Comparison of ENCODE assay signal across 8 cellular contexts in genomic region chr19:37077929-37078716, GRCh38. TPM values are rescaled to one million over a fixed set of nuclear protein-coding genes. Genes with fewer than 3 reads are reported as not detected.
DNase-seq lines count a peak whose midpoint lies in the region; ATAC-seq and TF ChIP-seq lines count a peak whose summit lies in the region.

ZNF420 (plus strand) TSS chr19:37078433; CDS start chr19:37089119, 10,686 bp downstream.

- H2AFZ ChIP-seq in parathyroid adenoma = peak within 1 kb of the TSS; percentile 97

- H3K36me3 ChIP-seq in adipocyte (ENCODE audit: control insufficient read depth, insufficient read depth, low read length, severe bottlenecking) (peaks cover 5% of the 10 kb centered on the region), parathyroid adenoma (ENCODE audit: control insufficient read depth, insufficient read depth, low read length) (no peaks in the 10 kb centered on the region), tibial nerve (peaks cover 0 to 36% (median 0%) of the 10 kb centered on the region in 3 donors)

- H3K9me3 ChIP-seq in adipocyte (ENCODE audit: control insufficient read depth, low read length) (peaks cover 15% of the 10 kb centered on the region), parathyroid adenoma (ENCODE audit: control insufficient read depth, low read length) (no peaks in the 10 kb centered on the region), tibial nerve (peaks cover 0 to 36% (median 9%) of the 10 kb centered on the region in 4 donors)

- TF ChIP-seq CTCF in GM12865 (IDR thresholded peaks at IDR 0.05; ENCODE audit: insufficient read depth, low read depth, low read length, missing control alignments) (no peak), parathyroid adenoma (IDR thresholded peaks at IDR 0.05) (no peak), tibial nerve (IDR thresholded peaks at IDR 0.05) (no peak)

- DNase-seq in GM12865 (ENCODE audit: low read depth) = peak; percentile 98
- peak; percentile 94 for DNase-seq in NCI-H1436 (lab: John Stamatoyannopoulos, UW)
- DNase-seq in SW480 (ENCODE audit: low spot score) = peak; percentile 96
- DNase-seq in adipocyte (ENCODE audit: low read depth) = peak; percentile 98
- DNase-seq in cardiac septum (ENCODE audit: low spot score) = peak; percentile 95
- peak; percentile 83 to 88 for DNase-seq in tibial nerve (ENCODE audit: low spot score in 2 of 2)

- WGBS in tibial nerve, 2 donors = 0 to 1% methylated on average over 34 to 41 of the region's 61 CpGs

- H3K27me3 ChIP-seq in adipocyte (replicated peaks; ENCODE audit: control insufficient read depth, insufficient read depth, low read length) (no peaks in the 10 kb centered on the region), parathyroid adenoma (ENCODE audit: control insufficient read depth, insufficient read depth, low read length) (no peaks in the 10 kb centered on the region), tibial nerve (no peaks in the 10 kb centered on the region)

- TF ChIP-seq EP300 in tibial nerve (IDR thresholded peaks at IDR 0.05) = peak; percentile 12 to 83

- peak within 1 kb of the TSS; percentile 92 for H3K4me2 ChIP-seq in parathyroid adenoma (ENCODE audit: low read length)

- H3K9ac ChIP-seq in adipocyte (ENCODE audit: low read length) = peak within 1 kb of the TSS; percentile 97
- H3K9ac ChIP-seq in parathyroid adenoma = peak within 1 kb of the TSS; percentile 85

- ATAC-seq in HG02763 (IDR thresholded peaks at IDR 0.05; ENCODE audit: unreplicated experiment) = peak; percentile 95

- H3K27ac ChIP-seq in parathyroid adenoma (peak within 1 kb of the TSS; percentile 85), tibial nerve (peak within 1 kb of the TSS; percentile 77 to 89 (median 88))

- H3K4me1 ChIP-seq in adipocyte (ENCODE audit: control insufficient read depth, insufficient read depth, low read length) (peaks cover 14% of the 10 kb centered on the region), parathyroid adenoma (peaks cover 8% of the 10 kb centered on the region), tibial nerve (peaks cover 0 to 20% (median 9%) of the 10 kb centered on the region in 4 donors)

- H3K79me2 ChIP-seq in parathyroid adenoma = peaks cover 20% of the 10 kb centered on the region

- TF ChIP-seq POLR2A in tibial nerve (IDR thresholded peaks at IDR 0.05) = peak in 1 of 2 donors; percentile 44

- intact Hi-C loops in cardiac septum (cut with DNase I) = loop anchor here (5.0 kb wide), 2 partner anchors 94 to 139 kb away; partner anchors contain the start of genes ZNF383 and ZNF585A

- peak within 1 kb of the TSS; percentile 80 for H3K4me3 ChIP-seq in GM12865 (ENCODE audit: low read depth, low read length)
- peak within 1 kb of the TSS; percentile 95 for H3K4me3 ChIP-seq in adipocyte (ENCODE audit: low read length)
- H3K4me3 ChIP-seq in parathyroid adenoma (ENCODE audit: low read depth, low read length) = peak within 1 kb of the TSS; percentile 86
- H3K4me3 ChIP-seq in tibial nerve = peak within 1 kb of the TSS; percentile 62 to 87 (median 78)

RNA-seq across cellular contexts. Expression of gene ZNF420, which starts in this region (rescaled TPM):
- total RNA-seq in cardiac septum (6.5 TPM), tibial nerve (10 to 100 TPM in 2 of 4 donors, 1 to 10 TPM in 2; 8.7 to 13.5 (median 10.5) TPM)

Comparison
In these comparisons a context has a peak if more than half of its experiments do, and no peak if none do; other contexts are left out.
1. Peak in every context shown above with its lines: DNase-seq, ATAC-seq, H3K4me3 ChIP-seq and H3K27ac ChIP-seq.